In the genomic region with DNA sequence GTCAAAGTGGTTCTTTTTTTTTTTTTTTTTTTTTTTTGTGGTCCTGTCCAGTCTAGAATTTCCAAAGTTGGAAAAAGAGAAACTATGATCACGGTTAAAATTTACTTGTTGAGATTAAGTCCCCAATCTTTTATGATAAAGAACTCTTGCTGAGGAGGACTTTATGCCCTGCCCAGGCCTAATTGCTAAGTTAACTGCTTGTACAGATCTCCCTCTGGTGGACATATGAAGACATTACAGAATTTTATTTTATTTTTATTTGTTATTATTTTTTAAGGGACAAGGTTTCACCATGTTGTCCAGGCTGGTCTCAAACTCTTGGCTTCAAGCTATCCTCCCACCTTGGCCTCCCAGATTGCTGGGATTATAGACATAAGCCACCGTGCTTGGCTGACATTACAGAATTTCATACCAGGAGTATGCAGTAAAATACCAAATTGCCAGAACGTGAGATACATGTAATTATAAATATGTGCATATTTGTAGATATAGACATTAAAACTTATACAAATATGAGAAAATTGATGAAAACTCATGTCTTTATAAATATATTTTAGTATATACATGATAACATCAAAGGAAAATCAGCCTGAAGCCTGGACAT, we compare ENCODE assay signal across 8 cellular contexts.
A peak's percentile ranks its signal among the peaks of the same experiment; 100 is the strongest.
DNase-seq lines count a peak whose midpoint lies in the region; ATAC-seq, FAIRE-seq and TF ChIP-seq lines count a peak whose summit lies in the region.

No MANE protein-coding gene starts in this region.

- CTCF ChIA-PET in Calu3 (lab: Charles Lee) = interaction anchor here (1.2 kb wide), 1 partner anchor 144 kb away, joined by 3 read pairs; no protein-coding TSS in a partner anchor

- no TSS peak for BruUV-seq in Calu3 (replicated peaks; lab: Mats Ljungman, UMichigan)

- no peak overlapping the region for H3K27ac ChIP-seq in pancreas

- H3K4me3 ChIP-seq in fibroblast of pulmonary artery (replicated peaks; ENCODE audit: low read depth, low read length) (no peak overlapping the region), pancreas (no peak overlapping the region)

- H3K27me3 Mint-ChIP-seq in Calu3 (ENCODE audit: unreplicated experiment) = no peaks in the 10 kb centered on the region

- no peaks in the 10 kb centered on the region for H3K36me3 Mint-ChIP-seq in Calu3 (ENCODE audit: insufficient read depth, unreplicated experiment)

- no peaks in the 10 kb centered on the region for H3K36me3 ChIP-seq in pancreas

- FAIRE-seq in pancreas (lab: Jason Lieb, UNC) = no peak

- no peak overlapping the region for H3K27ac Mint-ChIP-seq in Calu3 (ENCODE audit: unreplicated experiment)

- H3K9me3 ChIP-seq in pancreas = no peaks in the 10 kb centered on the region

- H3K27me3 ChIP-seq in pancreas = no peaks in the 10 kb centered on the region

- H3K4me3 Mint-ChIP-seq in Calu3 (ENCODE audit: low read depth, unreplicated experiment) = no peak overlapping the region

- no peaks in the 10 kb centered on the region for H3K9me3 Mint-ChIP-seq in Calu3 (ENCODE audit: low read depth, unreplicated experiment)

- H3K4me1 ChIP-seq in pancreas = peaks cover 0 to 4% (median 0%) of the 10 kb centered on the region in 3 donors

- peak; percentile 53 for ATAC-seq in GM19463 (IDR thresholded peaks at IDR 0.05; ENCODE audit: unreplicated experiment)
- peak; percentile 40 to 88 (median 80) for ATAC-seq in pancreas
- ATAC-seq in HG03520 (IDR thresholded peaks at IDR 0.05; ENCODE audit: unreplicated experiment) = no peak

- WGBS in pancreas, 2 donors = 25 to 29% methylated on average over 3 of the region's 3 CpGs

- DNase-seq in Calu3 = no peak
- peak; percentile 68 for DNase-seq in LoVo (ENCODE audit: low spot score)
- peak; percentile 67 for DNase-seq in SK-N-DZ (ENCODE audit: low spot score)
- DNase-seq in fibroblast of pulmonary artery (ENCODE audit: low read depth) = peak; percentile 80
- DNase-seq in pancreas = peak in 1 of 6 donors; percentile 16
- DNase-seq in T1000 (lab: John Stamatoyannopoulos, UW) = no peak

- intact Hi-C loops in Calu3 (cut with micrococcal nuclease; ENCODE audit: unreplicated experiment) (loop anchor here (2.0 kb wide), 2 partner anchors 702 to 1038 kb away; no protein-coding TSS in a partner anchor), pancreas (cut with DNase I) (loop anchor here in 1 of 3 donors (10.0 kb wide), 1 partner anchor 1038 kb away; no protein-coding TSS in a partner anchor)

- H3K4me1 Mint-ChIP-seq in Calu3 (ENCODE audit: low read depth, unreplicated experiment) = no peaks in the 10 kb centered on the region

- TF ChIP-seq CTCF in Calu3 (IDR thresholded peaks at IDR 0.05; ENCODE audit: unreplicated experiment) (peak; percentile 24), fibroblast of pulmonary artery (IDR thresholded peaks at IDR 0.05; ENCODE audit: low read length, missing control alignments) (peak; percentile 52), pancreas (IDR thresholded peaks at IDR 0.05) (peak; percentile 33 to 57 (median 50))

Comparison
In these comparisons a context has a peak if more than half of its experiments do, and no peak if none do; other contexts are left out.
1. DNase-seq: peak in LoVo (single experiment), SK-N-DZ (single experiment) and fibroblast of pulmonary artery (single experiment); none in Calu3 (single experiment) and T1000 (single experiment).
2. Peak in every context shown above with its lines, with median percentiles within 50 percentile points of each other: CTCF ChIP-seq.